In genomic region chr10:28137907-28138880, GRCh38 we compare ENCODE assay signal across 21 cellular contexts.
DNase-seq lines count a peak whose midpoint lies in the region; TF ChIP-seq lines count a peak whose summit lies in the region.
"Had no signal": no experiment of that assay in that cellular context is flagged by ENCODE, and none has a peak within 500 bp of the region (broad histone marks: within the 10 kb centered on the region; RNA-seq: fewer than 3 reads in every experiment).

No MANE protein-coding gene starts in this region.

- no peak for TF ChIP-seq CTCF in epithelial cell of esophagus (IDR thresholded peaks at IDR 0.05; ENCODE audit: insufficient read depth, low read depth, low read length, missing control alignments)

- H3K4me3 ChIP-seq in epithelial cell of esophagus (ENCODE audit: low read length), result no peak overlapping the region
- H3K4me3 ChIP-seq in skeletal muscle cell (ENCODE audit: low read depth, low read length), result no peak overlapping the region
- H3K4me3 ChIP-seq: K562, prostate gland, suprapubic skin had no signal

- DNase-seq in EH (ENCODE audit: low read depth) (peak; percentile 97), M059J (ENCODE audit: low read depth) (peak; percentile 85), epithelial cell of esophagus (ENCODE audit: low read depth) (peak; percentile 3), skeletal muscle cell (ENCODE audit: low read depth) (peak; percentile 13), DMS53 treated with DMSO at 0.1 percent for 48 hours (lab: John Stamatoyannopoulos, UW; ENCODE audit: unreplicated experiment) (no peak), anterior cingulate cortex (lab: John Stamatoyannopoulos, UW) (no peak)
- DNase-seq in stimulated activated naive CD4-positive, alpha-beta T cell treated with Interleukin-2 at 50 U/mL for 16 hours (lab: John Stamatoyannopoulos, UW), result no peak
- DNase-seq: activated B cell treated with CpG ODN at 0.5 μM for 24 hours; activated naive CD4-positive, alpha-beta T cell treated with Interleukin-2 at 50 U/mL for 16 hours; CD4-positive, alpha-beta memory T cell; GDM1; hippocampal formation; left colon; naive B cell; NCI-H1417 treated with DMSO at 0.1 percent for 48 hours; NCI-H446 treated with DMSO at 0.1 percent for 48 hours; OCI-M1; T-cell had no signal

Comparison
In these comparisons a context has a peak if more than half of its experiments do, and no peak if none do; other contexts are left out.
1. DNase-seq: peak in EH (single experiment), M059J (single experiment), epithelial cell of esophagus (single experiment) and skeletal muscle cell (single experiment); none in DMS53 treated with DMSO at 0.1 percent for 48 hours (single experiment), stimulated activated naive CD4-positive, alpha-beta T cell treated with Interleukin-2 at 50 U/mL for 16 hours (single experiment) and anterior cingulate cortex (0 of 58).